Comparison of ENCODE assay signal across 8 cellular contexts in genomic region chr11:124798991-124799383, GRCh38. TPM values are rescaled to one million over a fixed set of nuclear protein-coding genes. Genes with fewer than 3 reads are reported as not detected.
DNase-seq lines count a peak whose midpoint lies in the region; ATAC-seq, FAIRE-seq and TF ChIP-seq lines count a peak whose summit lies in the region.

No MANE protein-coding gene starts in this region.

- no peaks in the 10 kb centered on the region for H3K36me3 Mint-ChIP-seq in nephron (ENCODE audit: low read depth)

- no peaks in the 10 kb centered on the region for H3K9me3 Mint-ChIP-seq in nephron

- no peaks in the 10 kb centered on the region for H3K36me3 ChIP-seq in ectodermal cell (ENCODE audit: control insufficient read depth, insufficient read depth, low read length)

- H3K27ac Mint-ChIP-seq in nephron: peak overlapping the region; percentile 97 to 98 (median 97)

- H3K4me3 Mint-ChIP-seq in nephron: peak overlapping the region; percentile 88 to 93 (median 88)

- peak; percentile 45 for FAIRE-seq in GM12891 (lab: Jason Lieb, UNC)

- TF ChIP-seq POLR2A in GM12891 (IDR thresholded peaks at IDR 0.05; ENCODE audit: low read depth, low read length): no peak

- H3K4me3 ChIP-seq in ectodermal cell (ENCODE audit: insufficient read depth, low read depth, low read length): peak overlapping the region; percentile 93

- ATAC-seq in HG02840 (IDR thresholded peaks at IDR 0.05; ENCODE audit: low FRiP score, unreplicated experiment): peak; percentile 1

- H3K27ac ChIP-seq in ectodermal cell (ENCODE audit: insufficient read depth, low read depth, low read length, poor library complexity, severe bottlenecking): peak overlapping the region; percentile 95

- H3K9me3 ChIP-seq in ectodermal cell (ENCODE audit: control insufficient read depth, low read length): no peaks in the 10 kb centered on the region

- H3K4me1 Mint-ChIP-seq in nephron: peaks cover 36% of the 10 kb centered on the region

- peaks cover 13% of the 10 kb centered on the region for H3K4me1 ChIP-seq in ectodermal cell (ENCODE audit: control insufficient read depth, insufficient read depth, low read length)

- no peak for TF ChIP-seq CTCF in nephron (IDR thresholded peaks at IDR 0.05; ENCODE audit: unreplicated experiment in 3 of 3)

- no peaks in the 10 kb centered on the region for H3K27me3 Mint-ChIP-seq in nephron (ENCODE audit: low read depth)

- peak; percentile 21 for DNase-seq in 8988T
- DNase-seq in GM12891 (ENCODE audit: insufficient read length, low spot score): no peak
- peak; percentile 86 for DNase-seq in RKO (ENCODE audit: low spot score)
- no peak for DNase-seq in stimulated activated CD4-positive, alpha-beta T cell treated with anti-CD3 and anti-CD28 coated beads, Interleukin-4, amount 100 ng/mL, for 4 hours
- DNase-seq in epidermal melanocyte (ENCODE audit: insufficient read length, low spot score): no peak

- WGBS in ectodermal cell, 2 experiments: 1 to 2% methylated on average over 10 of the region's 10 CpGs

- no peaks in the 10 kb centered on the region for H3K27me3 ChIP-seq in ectodermal cell (ENCODE audit: control insufficient read depth, insufficient read depth, low read length, poor library complexity, severe bottlenecking)

TF ChIP-seq in GM12891, 5 proteins besides CTCF, POLR2A, EP300 and RAD21:
- no peak for TF ChIP-seq SPI1 (IDR thresholded peaks at IDR 0.05; ENCODE audit: low read depth, low read length)
- no peak for TF ChIP-seq POU2F2 (IDR thresholded peaks at IDR 0.05; ENCODE audit: low read depth, low read length)
- TF ChIP-seq TAF1 (IDR thresholded peaks at IDR 0.05; ENCODE audit: low read depth, low read length): no peak
- no peak for TF ChIP-seq POLR2AphosphoS5 (IDR thresholded peaks at IDR 0.05; ENCODE audit: low read depth, low read length)
- no peak for TF ChIP-seq PAX5 (IDR thresholded peaks at IDR 0.05; ENCODE audit: insufficient read depth, low read length, severe bottlenecking)

RNA-seq across cellular contexts. Expression of gene MSANTD2, which starts 1.2 kb away (rescaled TPM):
- 2.7 TPM for polyA plus RNA-seq in GM12891 (2012; ENCODE audit: low read depth, missing spikeins)
- 25.2 TPM for polyA plus RNA-seq in ectodermal cell (2013, experiment 1 of 4)
- 20.1 TPM for polyA plus RNA-seq in ectodermal cell (2013, experiment 2 of 4)
- 17.2 TPM for polyA plus RNA-seq in ectodermal cell (2013, experiment 3 of 4)
- polyA plus RNA-seq in ectodermal cell (2013, experiment 4 of 4): 17.0 TPM

RNA-seq across cellular contexts. Expression of gene ESAM, which starts 36.9 kb away (rescaled TPM):
- 17.2 TPM for polyA plus RNA-seq in GM12891 (2012; ENCODE audit: low read depth, missing spikeins)
- polyA plus RNA-seq in ectodermal cell (2013, experiment 1 of 4): 1.3 TPM
- polyA plus RNA-seq in ectodermal cell (2013, experiment 2 of 4): 2.4 TPM
- 1.1 TPM for polyA plus RNA-seq in ectodermal cell (2013, experiment 3 of 4)
- 1.9 TPM for polyA plus RNA-seq in ectodermal cell (2013, experiment 4 of 4)

RNA-seq across cellular contexts. Expression of gene VSIG2, which starts 46.9 kb away (rescaled TPM):
- 0.13 TPM for polyA plus RNA-seq in GM12891 (2012; ENCODE audit: low read depth, missing spikeins)
- polyA plus RNA-seq in ectodermal cell (2013, experiment 1 of 4): not detected
- not detected for polyA plus RNA-seq in ectodermal cell (2013, experiment 2 of 4)
- polyA plus RNA-seq in ectodermal cell (2013, experiment 3 of 4): not detected
- not detected for polyA plus RNA-seq in ectodermal cell (2013, experiment 4 of 4)

RNA-seq across cellular contexts. Expression of gene NRGN, which starts 59.2 kb away (rescaled TPM):
- 1.4 TPM for polyA plus RNA-seq in GM12891 (2012; ENCODE audit: low read depth, missing spikeins)
- 24.9 TPM for polyA plus RNA-seq in ectodermal cell (2013, experiment 1 of 4)
- polyA plus RNA-seq in ectodermal cell (2013, experiment 2 of 4): 18.2 TPM
- polyA plus RNA-seq in ectodermal cell (2013, experiment 3 of 4): 18.8 TPM
- polyA plus RNA-seq in ectodermal cell (2013, experiment 4 of 4): 20.1 TPM

Comparison
In these comparisons a context has a peak if more than half of its experiments do, and no peak if none do; other contexts are left out.
1. DNase-seq: peak in 8988T (single experiment) and RKO (single experiment); none in GM12891 (single experiment), stimulated activated CD4-positive, alpha-beta T cell treated with anti-CD3 and anti-CD28 coated beads, Interleukin-4, amount 100 ng/mL, for 4 hours (0 of 2) and epidermal melanocyte (single experiment).